8 cellular contexts compared by ENCODE assay signal in the genomic region with DNA sequence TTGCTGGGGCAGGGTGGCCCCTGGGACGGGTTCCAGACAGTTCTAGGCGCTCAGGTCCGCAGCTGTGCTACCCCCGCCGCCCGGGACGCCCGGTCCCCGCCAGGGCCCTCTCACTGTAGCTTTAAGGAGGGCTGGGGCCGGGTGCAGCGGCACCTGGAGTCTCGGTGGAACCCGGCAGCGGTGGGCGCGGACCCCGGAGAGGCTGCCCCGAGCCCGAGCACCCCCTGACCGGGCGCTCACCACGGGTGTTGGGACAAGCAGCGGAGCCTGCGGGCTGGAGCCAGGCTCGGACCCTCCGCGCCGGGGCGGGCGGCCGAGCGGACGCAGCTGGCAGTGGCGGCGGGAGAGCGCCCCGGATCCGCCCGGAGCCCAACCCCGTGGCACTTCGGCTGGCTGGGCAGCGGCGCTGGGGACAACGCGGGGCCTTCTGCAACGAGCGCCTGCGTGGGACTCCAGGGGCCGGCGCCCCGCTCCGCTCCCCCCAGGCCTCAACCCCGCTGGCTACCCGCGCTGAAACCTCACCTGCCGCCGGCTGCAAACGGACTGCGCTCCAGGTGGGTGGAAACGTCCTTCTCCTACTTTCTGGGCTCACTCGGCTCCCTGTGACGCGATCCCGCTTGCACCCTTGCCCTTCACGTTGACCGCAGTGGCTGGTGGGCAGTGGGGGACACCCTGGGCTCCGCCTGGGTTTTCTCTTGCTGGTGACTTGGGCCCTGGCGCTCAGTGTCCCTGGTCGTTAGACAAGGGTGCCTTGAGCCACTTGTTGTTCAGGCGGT.
A peak's percentile ranks its signal among the peaks of the same experiment; 100 is the strongest.
DNase-seq lines count a peak whose midpoint lies in the region; ATAC-seq and TF ChIP-seq lines count a peak whose summit lies in the region.

No MANE protein-coding gene starts in this region.

- H3K27me3 Mint-ChIP-seq in CD8-positive, alpha-beta T cell (ENCODE audit: low read depth) = no peaks in the 10 kb centered on the region
- H3K27me3 Mint-ChIP-seq in WTC11 (ENCODE audit: low read depth) = peaks cover 44% of the 10 kb centered on the region

- H3K36me3 ChIP-seq in CD8-positive, alpha-beta T cell (ENCODE audit: insufficient read depth, low read length) = no peaks in the 10 kb centered on the region
- H3K36me3 ChIP-seq in esophagus squamous epithelium = no peaks in the 10 kb centered on the region
- H3K36me3 ChIP-seq in neuronal stem cell (replicated peaks in 1 of 2; ENCODE audit: control insufficient read depth in 2 of 2, insufficient read depth in 2 of 2, low read length in 2 of 2) = no peaks in the 10 kb centered on the region

- H3K4me3 ChIP-seq in CD8-positive, alpha-beta T cell (ENCODE audit: low read depth, low read length) = peak overlapping the region; percentile 41
- H3K4me3 ChIP-seq in esophagus squamous epithelium = peak overlapping the region; percentile 44 to 68 (median 56)
- H3K4me3 ChIP-seq in neuronal stem cell (ENCODE audit: low read length in 2 of 2) = peak overlapping the region in 1 of 2 donors; percentile 70

- peak overlapping the region; percentile 81 for H4K91ac ChIP-seq in neuronal stem cell (ENCODE audit: low read depth, low read length, poor library complexity)

- H3K4me2 ChIP-seq in neuronal stem cell (ENCODE audit: insufficient read depth, low read length, poor library complexity, severe bottlenecking) = peak overlapping the region; percentile 85

- H3K9me3 Mint-ChIP-seq in CD8-positive, alpha-beta T cell = no peaks in the 10 kb centered on the region
- peaks cover 61% of the 10 kb centered on the region for H3K9me3 Mint-ChIP-seq in WTC11

- WGBS in esophagus squamous epithelium, 2 donors = 1% methylated on average over 14 of the region's 70 CpGs; no CpG with 5 or more reads in 1 of the 2 donors
- no CpG with 5 or more reads among the region's 70 CpGs for WGBS in neuronal stem cell (ENCODE audit: extremely low coverage in 2 of 2, insufficient read length in 2 of 2, insufficient replicate concordance in 1 of 2), 2 donors

- no peaks in the 10 kb centered on the region for H3K36me3 Mint-ChIP-seq in CD8-positive, alpha-beta T cell
- H3K36me3 Mint-ChIP-seq in WTC11 = peaks cover 45% of the 10 kb centered on the region

- no peak for TF ChIP-seq POLR2A in esophagus squamous epithelium (IDR thresholded peaks at IDR 0.05)

- peaks cover 28% of the 10 kb centered on the region for H3K4me1 ChIP-seq in CD8-positive, alpha-beta T cell (ENCODE audit: insufficient read depth, low read length)
- H3K4me1 ChIP-seq in esophagus squamous epithelium (peaks cover 4 to 18% (median 13%) of the 10 kb centered on the region in 3 donors), neuronal stem cell (ENCODE audit: control insufficient read depth in 2 of 2, insufficient read depth in 1 of 2, low read depth in 1 of 2, low read length in 2 of 2) (peaks cover 0 to 5% of the 10 kb centered on the region in 2 donors)

- H3K9me3 ChIP-seq in CD8-positive, alpha-beta T cell (ENCODE audit: low read length) = no peaks in the 10 kb centered on the region
- peaks cover 0 to 43% (median 0%) of the 10 kb centered on the region in 3 donors for H3K9me3 ChIP-seq in esophagus squamous epithelium
- peaks cover 3 to 7% of the 10 kb centered on the region in 2 donors for H3K9me3 ChIP-seq in neuronal stem cell (replicated peaks in 1 of 2; ENCODE audit: control insufficient read depth in 2 of 2, insufficient read depth in 1 of 2, low read depth in 1 of 2, low read length in 2 of 2)

- no peak overlapping the region for H3K4ac ChIP-seq in neuronal stem cell (ENCODE audit: low read length)

- H2AFZ ChIP-seq in neuronal stem cell (ENCODE audit: low read length) = peak overlapping the region; percentile 81

- H2BK120ac ChIP-seq in neuronal stem cell (ENCODE audit: low read depth, low read length) = no peak overlapping the region

- H3K4me1 Mint-ChIP-seq in CD8-positive, alpha-beta T cell (ENCODE audit: low read depth) = peaks cover 45% of the 10 kb centered on the region
- H3K4me1 Mint-ChIP-seq in WTC11 = 0 out of 2 replicates have a peak, but pooled peaks cover 3% of the 10 kb centered on the region

- TF ChIP-seq CTCF in CD8-positive, alpha-beta T cell (IDR thresholded peaks at IDR 0.05) = no peak
- TF ChIP-seq CTCF in WTC11 (IDR thresholded peaks at IDR 0.05) (no peak), esophagus squamous epithelium (IDR thresholded peaks at IDR 0.05) (no peak)

- intact Hi-C loops in CD8-positive, alpha-beta T cell (cut with DNase I, micrococcal nuclease) = loop anchor here (1.0 to 10.0 kb wide), 5 partner anchors 17 to 248 kb away; a partner anchor contains a TSS
- intact Hi-C loops in esophagus squamous epithelium (cut with DNase I) = no loop called here

- peak overlapping the region; percentile 74 for H3K9ac ChIP-seq in neuronal stem cell (ENCODE audit: low read depth, low read length, poor library complexity)

- H2BK15ac ChIP-seq in neuronal stem cell (ENCODE audit: low read length) = peak overlapping the region; percentile 90

- peak overlapping the region; percentile 17 for H3K14ac ChIP-seq in neuronal stem cell (ENCODE audit: low read length)

- no peaks in the 10 kb centered on the region for H3K79me1 ChIP-seq in neuronal stem cell (ENCODE audit: low read depth, low read length)

- no peak overlapping the region for H3K23ac ChIP-seq in neuronal stem cell (ENCODE audit: low read depth, low read length, poor library complexity)

- peak overlapping the region; percentile 80 for H3K27ac Mint-ChIP-seq in CD8-positive, alpha-beta T cell
- no peak overlapping the region for H3K27ac Mint-ChIP-seq in WTC11

- H2BK12ac ChIP-seq in neuronal stem cell (ENCODE audit: low read length) = peak overlapping the region; percentile 78

- H3K27me3 ChIP-seq in CD8-positive, alpha-beta T cell (ENCODE audit: insufficient read depth, low read length) = no peaks in the 10 kb centered on the region
- H3K27me3 ChIP-seq in esophagus squamous epithelium (peaks cover 0 to 35% (median 0%) of the 10 kb centered on the region in 4 donors), neuronal stem cell (ENCODE audit: control insufficient read depth in 3 of 3, insufficient read depth in 3 of 3, low read depth in 1 of 3, low read length in 3 of 3) (peaks cover 0 to 15% (median 4%) of the 10 kb centered on the region in 3 experiments)

- peak overlapping the region; percentile 81 for H3K18ac ChIP-seq in neuronal stem cell (ENCODE audit: low read length)

- H2AK5ac ChIP-seq in neuronal stem cell (ENCODE audit: low read depth, low read length) = peak overlapping the region; percentile 26

- H3K4me3 Mint-ChIP-seq in CD8-positive, alpha-beta T cell = peak overlapping the region; percentile 86
- H3K4me3 Mint-ChIP-seq in WTC11 = peak overlapping the region; percentile 55

- POLR2A ChIA-PET in CD8-positive, alpha-beta T cell (lab: Charles Lee) = interaction anchor here (1.3 to 3.9 kb wide), 6 partner anchors 10 to 257 kb away, joined by 4 to 30 read pairs (median 8); a partner anchor contains a TSS
- POLR2A ChIA-PET in WTC11 (lab: Charles Lee) = no interaction called here

- DNase-seq in CD8-positive, alpha-beta T cell = peak in 5 of 7 experiments; percentile 23 to 58 (median 37)
- no peak for DNase-seq in WTC11 (ENCODE audit: low spot score)
- no peak for DNase-seq in esophagus squamous epithelium (lab: John Stamatoyannopoulos, UW)
- no peak for DNase-seq in neuronal stem cell (ENCODE audit: low spot score)
- DNase-seq in central memory CD4-positive, alpha-beta T cell = no peak
- DNase-seq in stimulated activated naive CD4-positive, alpha-beta T cell treated with Interleukin-2 at 50 U/mL for 16 hours (lab: John Stamatoyannopoulos, UW) = no peak
- no peak for DNase-seq in germinal center (ENCODE audit: low spot score)

- H3K27ac ChIP-seq in CD8-positive, alpha-beta T cell (ENCODE audit: low read depth, low read length) = no peak overlapping the region
- H3K27ac ChIP-seq in esophagus squamous epithelium (peak overlapping the region in 2 of 4 donors; percentile 49 to 79), neuronal stem cell (replicated peaks; ENCODE audit: low read length) (no peak overlapping the region)

- H4K8ac ChIP-seq in neuronal stem cell (ENCODE audit: low read depth, low read length) = no peak overlapping the region

- ATAC-seq in CD8-positive, alpha-beta T cell = peak; percentile 67
- peak; percentile 32 for ATAC-seq in WTC11
- no peak for ATAC-seq in HG03097 (IDR thresholded peaks at IDR 0.05; ENCODE audit: low FRiP score, unreplicated experiment)

- no peak overlapping the region for H2BK5ac ChIP-seq in neuronal stem cell (ENCODE audit: low read length)

- CTCF ChIA-PET in CD8-positive, alpha-beta T cell (lab: Charles Lee) = interaction anchor here (1.2 kb wide), 1 partner anchor 50 kb away, joined by 4 read pairs; no protein-coding TSS in a partner anchor
- CTCF ChIA-PET in WTC11 (lab: Charles Lee) = no interaction called here

TF ChIP-seq in WTC11, 78 proteins besides CTCF, POLR2A, EP300 and RAD21 (continues in another document):
- TF ChIP-seq, protein P1, sequence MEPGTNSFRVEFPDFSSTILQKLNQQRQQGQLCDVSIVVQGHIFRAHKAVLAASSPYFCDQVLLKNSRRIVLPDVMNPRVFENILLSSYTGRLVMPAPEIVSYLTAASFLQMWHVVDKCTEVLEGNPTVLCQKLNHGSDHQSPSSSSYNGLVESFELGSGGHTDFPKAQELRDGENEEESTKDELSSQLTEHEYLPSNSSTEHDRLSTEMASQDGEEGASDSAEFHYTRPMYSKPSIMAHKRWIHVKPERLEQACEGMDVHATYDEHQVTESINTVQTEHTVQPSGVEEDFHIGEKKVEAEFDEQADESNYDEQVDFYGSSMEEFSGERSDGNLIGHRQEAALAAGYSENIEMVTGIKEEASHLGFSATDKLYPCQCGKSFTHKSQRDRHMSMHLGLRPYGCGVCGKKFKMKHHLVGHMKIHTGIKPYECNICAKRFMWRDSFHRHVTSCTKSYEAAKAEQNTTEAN (CRISPR knock-in tag; IDR thresholded peaks at IDR 0.05) = no peak
- TF ChIP-seq ZNF138 (CRISPR knock-in tag; conservative IDR thresholded peaks at IDR 0.05) = no peak
- TF ChIP-seq, protein P2, sequence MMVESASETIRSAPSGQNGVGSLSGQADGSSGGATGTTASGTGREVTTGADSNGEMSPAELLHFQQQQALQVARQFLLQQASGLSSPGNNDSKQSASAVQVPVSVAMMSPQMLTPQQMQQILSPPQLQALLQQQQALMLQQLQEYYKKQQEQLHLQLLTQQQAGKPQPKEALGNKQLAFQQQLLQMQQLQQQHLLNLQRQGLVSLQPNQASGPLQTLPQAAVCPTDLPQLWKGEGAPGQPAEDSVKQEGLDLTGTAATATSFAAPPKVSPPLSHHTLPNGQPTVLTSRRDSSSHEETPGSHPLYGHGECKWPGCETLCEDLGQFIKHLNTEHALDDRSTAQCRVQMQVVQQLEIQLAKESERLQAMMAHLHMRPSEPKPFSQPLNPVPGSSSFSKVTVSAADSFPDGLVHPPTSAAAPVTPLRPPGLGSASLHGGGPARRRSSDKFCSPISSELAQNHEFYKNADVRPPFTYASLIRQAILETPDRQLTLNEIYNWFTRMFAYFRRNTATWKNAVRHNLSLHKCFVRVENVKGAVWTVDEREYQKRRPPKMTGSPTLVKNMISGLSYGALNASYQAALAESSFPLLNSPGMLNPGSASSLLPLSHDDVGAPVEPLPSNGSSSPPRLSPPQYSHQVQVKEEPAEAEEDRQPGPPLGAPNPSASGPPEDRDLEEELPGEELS (CRISPR knock-in tag; IDR thresholded peaks at IDR 0.05) = no peak
- no peak for TF ChIP-seq GABPB1 (CRISPR knock-in tag; IDR thresholded peaks at IDR 0.05)
- no peak for TF ChIP-seq CREM (CRISPR knock-in tag; IDR thresholded peaks at IDR 0.05)
- no peak for TF ChIP-seq JAZF1 (CRISPR knock-in tag; IDR thresholded peaks at IDR 0.05)

Comparison
In these comparisons a context has a peak if more than half of its experiments do, and no peak if none do; other contexts are left out.
1. DNase-seq: peak in CD8-positive, alpha-beta T cell (5 of 7); none in WTC11 (single experiment), esophagus squamous epithelium (single experiment), neuronal stem cell (single experiment), central memory CD4-positive, alpha-beta T cell (single experiment), stimulated activated naive CD4-positive, alpha-beta T cell treated with Interleukin-2 at 50 U/mL for 16 hours (single experiment) and germinal center (single experiment).